Comparison of ENCODE assay signal across 25 cellular contexts in the genomic region with DNA sequence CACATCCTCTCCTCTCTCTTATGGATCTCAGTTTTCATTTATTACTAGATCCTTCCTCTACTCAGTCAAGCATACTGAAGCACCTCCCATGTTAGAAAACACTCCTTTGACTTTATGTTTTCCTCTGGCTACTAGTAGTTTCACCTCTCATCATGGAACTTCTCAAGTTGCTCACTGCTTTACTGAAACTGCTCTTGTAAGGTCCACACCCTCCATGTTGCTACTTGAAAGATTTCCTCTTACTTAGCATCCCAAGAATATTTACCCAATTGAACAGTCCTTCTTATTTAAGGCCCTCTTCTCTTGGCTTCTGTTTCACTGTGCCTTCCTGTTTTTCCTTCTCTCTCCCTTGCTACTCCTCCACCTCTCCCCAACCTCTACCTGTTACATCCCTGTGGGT.
"Had no signal": no experiment of that assay in that cellular context is flagged by ENCODE, and none has a peak within 500 bp of the region (broad histone marks: within the 10 kb centered on the region; RNA-seq: fewer than 3 reads in every experiment).

No MANE protein-coding gene starts in this region.

- H3K36me3 ChIP-seq: esophagus squamous epithelium, heart right ventricle, neutrophil, right lobe of liver, transverse colon had no signal

- FAIRE-seq: endometrium, islet of Langerhans, small intestine had no signal

- ATAC-seq: left cardiac atrium; mucosa of descending colon; natural killer cell treated with Interleukin-12 subunit alpha and Interleukin-12 subunit beta and Interleukin-15 and Interleukin-18, amount 100 ng/mL, for 72 hours; right lobe of liver; stimulated activated naive CD8-positive, alpha-beta T cell treated with anti-CD3 and anti-CD28 coated beads, Interleukin-15, amount 100 ng/mL, for 72 hours had no signal

- H3K27ac ChIP-seq: esophagus squamous epithelium, neutrophil, parathyroid adenoma, right lobe of liver, transverse colon had no signal

- H3K9ac ChIP-seq: parathyroid adenoma had no signal

- DNase-seq: cerebellar nuclear complex; cortex of kidney; effector memory CD8-positive, alpha-beta T cell; erythroblast; esophagus squamous epithelium; foreskin melanocyte; glutamatergic neuron; hippocampal formation; left cardiac atrium; left ventricle myocardium superior; mesenchymal stem cell; mucosa of descending colon; right lobe of liver; small intestine; stimulated activated CD4-positive, alpha-beta T cell treated with anti-CD3 and anti-CD28 coated beads, Interleukin-15, amount 100 ng/mL, for 24 hours; stimulated activated CD4-positive, alpha-beta T cell treated with anti-CD3 and anti-CD28 coated beads, Interleukin-2, amount 100 ng/mL, for 48 hours; stimulated activated naive CD4-positive, alpha-beta T cell; stimulated activated naive CD8-positive, alpha-beta T cell treated with anti-CD3 and anti-CD28 coated beads, Interleukin-15, amount 100 ng/mL, for 72 hours; transverse colon had no signal

- H3K4me1 ChIP-seq: esophagus squamous epithelium, parathyroid adenoma, transverse colon had no signal

- H3K9me3 ChIP-seq: esophagus squamous epithelium, heart right ventricle, mucosa of descending colon, neutrophil, right lobe of liver, transverse colon had no signal

- H3K27me3 ChIP-seq: esophagus squamous epithelium, heart right ventricle, neutrophil, right lobe of liver, transverse colon had no signal

- H3K4me3 ChIP-seq: esophagus squamous epithelium, heart right ventricle, mucosa of descending colon, right lobe of liver, transverse colon had no signal
